In genomic region chr11:126480410-126481302, GRCh38 we compare ENCODE assay signal across 8 cellular contexts.
A peak's percentile ranks its signal among the peaks of the same experiment; 100 is the strongest.
DNase-seq lines count a peak whose midpoint lies in the region; ATAC-seq, FAIRE-seq and TF ChIP-seq lines count a peak whose summit lies in the region.

No MANE protein-coding gene starts in this region.

- peak; percentile 81 to 96 (median 87) for DNase-seq in NCI-H1417 (lab: John Stamatoyannopoulos, UW)
- DNase-seq in T follicular helper cell (ENCODE audit: low read depth), result peak; percentile 47
- DNase-seq in amniotic stem cell (lab: John Stamatoyannopoulos, UW), result peak; percentile 82
- peak; percentile 81 for DNase-seq in left ventricle myocardium superior
- peak; percentile 85 for DNase-seq in putamen (ENCODE audit: low spot score)
- peak; percentile 80 for DNase-seq in urothelium cell line (ENCODE audit: low spot score)

- peak; percentile 48 for TF ChIP-seq CTCF in GM12801 (IDR thresholded peaks at IDR 0.05; ENCODE audit: extremely low read depth, insufficient read length)

- no peak for FAIRE-seq in urothelium cell line (lab: Jason Lieb, UNC)

- ATAC-seq in HG02678 (IDR thresholded peaks at IDR 0.05; ENCODE audit: unreplicated experiment), result peak; percentile 72
- peak; percentile 93 for ATAC-seq in left ventricle myocardium superior

- intact Hi-C loops in left ventricle myocardium superior (cut with micrococcal nuclease), result loop anchor here (1.0 to 2.0 kb wide), 2 partner anchors 40 to 170 kb away; no protein-coding TSS in a partner anchor

Comparison
In these comparisons a context has a peak if more than half of its experiments do, and no peak if none do; other contexts are left out.
1. Peak in every context shown above with its lines: DNase-seq and ATAC-seq.